In the genomic region with DNA sequence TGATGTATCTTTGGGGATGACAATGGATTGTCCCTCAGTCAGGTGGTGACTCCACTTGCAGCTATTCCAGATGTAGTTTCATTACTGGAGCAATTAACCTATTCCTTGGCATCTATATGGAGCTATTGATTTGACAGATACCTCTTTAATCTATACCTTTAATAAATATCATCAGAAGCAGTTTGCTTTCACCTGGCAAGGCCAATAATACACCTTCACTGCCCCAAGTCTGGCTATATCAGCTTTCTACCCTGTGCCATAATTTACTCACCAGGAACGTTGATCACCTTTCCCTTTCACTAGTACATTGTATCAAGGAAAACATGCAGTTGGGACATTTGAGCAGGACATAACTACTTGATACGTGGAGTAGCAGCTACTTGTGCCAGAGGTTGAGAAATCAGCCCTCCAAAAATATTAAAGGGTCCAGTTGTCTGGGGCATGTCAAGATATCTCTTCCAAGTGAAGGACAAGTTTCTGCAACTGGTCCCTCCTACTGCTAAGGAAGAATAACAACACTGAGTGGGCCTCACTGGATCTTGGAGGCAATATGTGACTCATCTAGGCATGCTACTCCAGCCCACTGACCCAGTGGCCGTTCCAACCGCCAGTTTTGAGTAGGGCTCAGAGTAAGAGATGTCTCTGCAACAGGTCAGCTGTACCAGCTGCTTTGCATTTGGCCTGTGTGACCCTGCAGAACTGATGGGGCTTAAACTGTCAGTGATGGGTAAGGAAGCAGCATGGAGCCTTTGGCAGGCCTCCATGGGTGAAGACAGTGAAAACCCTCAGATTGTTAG, we compare ENCODE assay signal across 18 cellular contexts.
"Had no signal": no experiment of that assay in that cellular context is flagged by ENCODE, and none has a peak within 500 bp of the region (broad histone marks: within the 10 kb centered on the region; RNA-seq: fewer than 3 reads in every experiment).

No MANE protein-coding gene starts in this region.

- H3K27ac ChIP-seq: adrenal gland, body of pancreas, right atrium auricular region, transverse colon, VCaP had no signal

- H3K9me3 ChIP-seq: adrenal gland, body of pancreas, right atrium auricular region, transverse colon had no signal

- H3K27me3 ChIP-seq: adrenal gland, body of pancreas, right atrium auricular region, transverse colon had no signal

- H3K4me2 ChIP-seq: smooth muscle cell had no signal

- H3K4me1 ChIP-seq: adrenal gland, body of pancreas, right atrium auricular region, transverse colon had no signal

- H3K36me3 ChIP-seq: adrenal gland, right atrium auricular region, transverse colon had no signal

- H3K4me3 ChIP-seq: adrenal gland, body of pancreas, right atrium auricular region, smooth muscle cell, transverse colon had no signal

- DNase-seq: activated CD4-positive, alpha-beta T cell treated with anti-CD3 and anti-CD28 coated beads for 1 hour; activated CD4-positive, alpha-beta T cell treated with anti-CD3 and anti-CD28 coated beads, Interleukin-2, amount 50 U/mL, for 48 hours; activated effector memory CD4-positive, alpha-beta T cell treated with anti-CD3 and anti-CD28 coated beads, Interleukin-2, amount 50 U/mL, for 16 hours; activated T-cell treated with anti-CD3 and anti-CD28 coated beads, Interleukin-2, amount 50 U/mL, for 4 hours; body of pancreas; cerebellar nuclear complex; glutamatergic neuron; mesenchymal stem cell; nucleus accumbens; stimulated activated CD4-positive, alpha-beta T cell treated with anti-CD3 and anti-CD28 coated beads, Interleukin-4, amount 100 ng/mL, for 4 hours; stimulated activated CD8-positive, alpha-beta memory T cell treated with anti-CD3 and anti-CD28 coated beads, Interleukin-4, amount 100 ng/mL, for 48 hours; stimulated activated naive CD4-positive, alpha-beta T cell treated with Interleukin-2 at 50 U/mL for 16 hours; substantia nigra; transverse colon had no signal

- ATAC-seq: activated T-cell treated with anti-CD3 and anti-CD28 coated beads, Interleukin-2, amount 50 U/mL, for 4 hours; body of pancreas had no signal
